Comparison of ENCODE assay signal across 11 cellular contexts in genomic region chr2:226795281-226796011, GRCh38. TPM values are rescaled to one million over a fixed set of nuclear protein-coding genes. Genes with fewer than 3 reads are reported as not detected.
DNase-seq lines count a peak whose midpoint lies in the region; ATAC-seq and TF ChIP-seq lines count a peak whose summit lies in the region.
"Had no signal": no experiment of that assay in that cellular context is flagged by ENCODE, and none has a peak within 500 bp of the region (broad histone marks: within the 10 kb centered on the region; RNA-seq: fewer than 3 reads in every experiment).

No MANE protein-coding gene starts in this region.

- no peak for TF ChIP-seq POLR2A in sigmoid colon (IDR thresholded peaks at IDR 0.05)

- no peak for ATAC-seq in WTC11
- ATAC-seq in left cardiac atrium: no peak
- ATAC-seq in HG03521 (IDR thresholded peaks at IDR 0.05; ENCODE audit: unreplicated experiment): no peak

- H3K9me3 ChIP-seq in sigmoid colon: no peaks in the 10 kb centered on the region

- TF ChIP-seq EP300 in sigmoid colon (IDR thresholded peaks at IDR 0.05): no peak

- TF ChIP-seq CTCF in WTC11 (IDR thresholded peaks at IDR 0.05) (no peak), sigmoid colon (IDR thresholded peaks at IDR 0.05) (peak in 2 of 4 experiments; percentile 29 to 34)

- no peaks in the 10 kb centered on the region for H3K27me3 Mint-ChIP-seq in WTC11 (ENCODE audit: low read depth)

- 79 to 85% methylated on average over 26 of the region's 26 CpGs for WGBS in sigmoid colon, 2 donors

- H3K4me1 Mint-ChIP-seq in WTC11: peaks cover 62% of the 10 kb centered on the region

- H3K9me3 Mint-ChIP-seq in WTC11: no peaks in the 10 kb centered on the region
- H3K9me3 Mint-ChIP-seq: central memory CD8-positive, alpha-beta T cell had no signal

- H3K27me3 ChIP-seq in sigmoid colon: no peaks in the 10 kb centered on the region

- 0 out of 2 replicates have a peak overlapping the region, but pooled peaks have one; percentile 75 for H3K4me3 Mint-ChIP-seq in WTC11

- peak overlapping the region; percentile 61 to 91 (median 78) for H3K4me3 ChIP-seq in sigmoid colon

- CTCF ChIA-PET in WTC11 (lab: Charles Lee): interaction anchor here (0.8 to 1.5 kb wide), 3 partner anchors 40 to 1127 kb away, joined by 3 to 5 read pairs (median 3); no protein-coding TSS in a partner anchor

- intact Hi-C loops in left cardiac atrium (cut with DNase I) (loop anchor here (2.0 to 10.0 kb wide), 5 partner anchors 58 to 579 kb away; no protein-coding TSS in a partner anchor), sigmoid colon (cut with DNase I) (loop anchor here (5.0 to 10.0 kb wide), 3 partner anchors 368 to 611 kb away; no protein-coding TSS in a partner anchor)

- DNase-seq in EL (peak; percentile 61), WTC11 (ENCODE audit: low spot score) (no peak), left cardiac atrium (peak; percentile 35), sigmoid colon (peak; percentile 77), DMS 273 (lab: John Stamatoyannopoulos, UW; ENCODE audit: unreplicated experiment) (no peak), NCI-H1694 (lab: John Stamatoyannopoulos, UW) (no peak)
- DNase-seq in stimulated activated CD4-positive, alpha-beta T cell treated with anti-CD3 and anti-CD28 coated beads, Interleukin-1b, Interleukin-23, amount 100 ng/mL, for 48 hours: no peak
- DNase-seq: small intestine had no signal

- POLR2A ChIA-PET in WTC11 (lab: Charles Lee): no interaction called here

- peak overlapping the region; percentile 89 to 97 (median 96) for H3K27ac ChIP-seq in sigmoid colon
- H3K27ac ChIP-seq: HL-60 had no signal

- peaks cover 16% of the 10 kb centered on the region for H3K36me3 Mint-ChIP-seq in WTC11

- peaks cover 0 to 63% (median 45%) of the 10 kb centered on the region in 4 donors for H3K4me1 ChIP-seq in sigmoid colon

- H3K27ac Mint-ChIP-seq in WTC11: no peak overlapping the region

- H3K36me3 ChIP-seq in sigmoid colon: no peaks in the 10 kb centered on the region

TF ChIP-seq in WTC11, 78 proteins besides CTCF, POLR2A, EP300 and RAD21:
- peak; percentile 66; the same call in 1 of the 2 replicates for TF ChIP-seq FOXP1 (CRISPR knock-in tag; IDR thresholded peaks at IDR 0.05; ENCODE audit: borderline replicate concordance)
- no peak for TF ChIP-seq ZNF232 (CRISPR knock-in tag; IDR thresholded peaks at IDR 0.05)

RNA-seq across cellular contexts. Expression of gene IRS1, which starts 4.2 kb away (rescaled TPM):
- total RNA-seq in WTC11 (2021) (18.2 to 22.9 TPM (median 18.6 TPM) in 3 replicates), left cardiac atrium (10 to 100 TPM; 13.7 to 15.1 TPM), sigmoid colon (10 to 100 TPM; 18.5 to 29.1 (median 23.7) TPM)
- 1 to 10 TPM; 2.3 to 7.6 (median 6.0) TPM for polyA plus RNA-seq in sigmoid colon

RNA-seq across cellular contexts. Expression of gene RHBDD1, which starts 40.4 kb away (rescaled TPM):
- total RNA-seq in WTC11 (2021) (20.5 to 26.8 TPM (median 25.7 TPM) in 3 replicates), left cardiac atrium (10 to 100 TPM; 35.6 to 38.1 TPM), sigmoid colon (10 to 100 TPM; 17.5 to 28.0 (median 23.1) TPM)
- polyA plus RNA-seq in sigmoid colon: 10 to 100 TPM in 1 of 3 donors, 1 to 10 TPM in 2; 1.8 to 13.0 (median 5.3) TPM

Comparison
In these comparisons a context has a peak if more than half of its experiments do, and no peak if none do; other contexts are left out.
1. DNase-seq: peak in EL (single experiment), left cardiac atrium (single experiment) and sigmoid colon (single experiment); none in WTC11 (single experiment), DMS 273 (single experiment), stimulated activated CD4-positive, alpha-beta T cell treated with anti-CD3 and anti-CD28 coated beads, Interleukin-1b, Interleukin-23, amount 100 ng/mL, for 48 hours (single experiment) and NCI-H1694 (single experiment).